In genomic region chr18:5311273-5312009, GRCh38 we compare ENCODE assay signal across 1 cellular context.
TF ChIP-seq lines count a peak whose summit lies in the region.

No MANE protein-coding gene starts in this region.

TF ChIP-seq in H1, 55 proteins besides CTCF, POLR2A, EP300 and RAD21:
- no peak for TF ChIP-seq JUND (IDR thresholded peaks at IDR 0.05; ENCODE audit: low read length)
- TF ChIP-seq BACH1 (IDR thresholded peaks at IDR 0.05; ENCODE audit: low read length), result 0 out of 2 replicates have a peak, but pooled peaks have one; percentile 12
- peak; percentile 37; the same call in 1 of the 2 replicates for TF ChIP-seq MAFK (IDR thresholded peaks at IDR 0.05; ENCODE audit: low read depth, low read length)
